ENCODE assay signal across 10 cellular contexts in the genomic region with DNA sequence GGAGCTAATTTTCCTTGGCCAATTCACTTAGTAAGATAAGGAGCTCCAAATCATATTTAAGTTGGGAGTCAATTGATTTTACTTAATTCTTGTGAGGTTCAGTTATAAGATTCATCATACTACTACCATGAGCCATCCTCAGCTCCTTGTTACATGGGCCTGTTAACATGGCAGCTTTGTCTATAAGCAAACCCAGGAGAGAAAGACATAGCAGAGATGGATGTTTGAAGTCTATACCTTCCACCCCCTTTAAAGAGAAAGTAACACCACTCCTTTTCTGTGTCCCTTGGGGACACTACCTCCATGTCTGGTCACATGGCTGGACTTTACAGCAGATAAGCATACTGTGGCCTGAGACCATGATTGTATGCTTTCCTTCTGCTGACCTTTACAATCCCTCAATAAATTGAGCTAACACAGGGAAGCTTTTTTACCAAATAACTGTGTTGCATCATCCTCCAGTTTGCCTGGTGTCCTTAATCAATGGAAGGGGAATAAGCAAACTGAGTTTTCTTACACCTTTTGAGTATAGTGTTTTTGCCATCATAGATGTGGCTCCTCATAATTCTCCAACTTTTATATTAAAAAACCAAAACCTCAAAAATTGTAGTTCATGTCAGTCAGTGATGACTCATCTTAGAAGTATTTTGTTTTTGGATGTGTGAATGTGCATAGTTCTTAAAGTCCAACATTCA. TPM values are rescaled to one million over a fixed set of nuclear protein-coding genes. Genes with fewer than 3 reads are reported as not detected.
DNase-seq lines count a peak whose midpoint lies in the region; ATAC-seq and TF ChIP-seq lines count a peak whose summit lies in the region.
"Had no signal": no experiment of that assay in that cellular context is flagged by ENCODE, and none has a peak within 500 bp of the region (broad histone marks: within the 10 kb centered on the region; RNA-seq: fewer than 3 reads in every experiment).

No MANE protein-coding gene starts in this region.

- peaks cover 98% of the 10 kb centered on the region for H4K20me1 ChIP-seq in OCI-LY3 (ENCODE audit: insufficient read depth, low read length)
- peaks cover 91% of the 10 kb centered on the region for H4K20me1 ChIP-seq in neural progenitor cell (ENCODE audit: low read depth)

- H3K27ac ChIP-seq in OCI-LY3 (ENCODE audit: low read length) (peak overlapping the region; percentile 25), coronary artery (peak overlapping the region in 1 of 2 donors; percentile 29), neural progenitor cell (peak overlapping the region; percentile 15), uterus (no peak overlapping the region)
- H3K27ac ChIP-seq: SJCRH30 had no signal

- peaks cover 81% of the 10 kb centered on the region for H3K36me3 Mint-ChIP-seq in neural progenitor cell

- peak; percentile 34 for DNase-seq in GM04503 (ENCODE audit: low read depth)
- no peak for DNase-seq in coronary artery (ENCODE audit: low spot score)
- no peak for DNase-seq in neural progenitor cell (ENCODE audit: low spot score)
- DNase-seq in uterus, result no peak
- DNase-seq in activated CD8-positive, alpha-beta memory T cell treated with anti-CD3 and anti-CD28 coated beads for 24 hours, result no peak
- DNase-seq: naive thymus-derived CD8-positive, alpha-beta T cell had no signal

- H3K4me3 Mint-ChIP-seq in neural progenitor cell, result no peak overlapping the region

- no peak overlapping the region for H2AFZ ChIP-seq in OCI-LY3 (ENCODE audit: low read depth, low read length)
- no peak overlapping the region for H2AFZ ChIP-seq in neural progenitor cell (replicated peaks)

- H3K27me3 Mint-ChIP-seq in neural progenitor cell (ENCODE audit: insufficient read depth, low read depth), result peaks cover 12% of the 10 kb centered on the region
- H3K27me3 Mint-ChIP-seq: naive thymus-derived CD8-positive, alpha-beta T cell had no signal

- peaks cover 94% of the 10 kb centered on the region for H3K36me3 ChIP-seq in OCI-LY3 (replicated peaks; ENCODE audit: low read depth, low read length)
- peaks cover 19% of the 10 kb centered on the region for H3K36me3 ChIP-seq in neural progenitor cell
- no peaks in the 10 kb centered on the region for H3K36me3 ChIP-seq in uterus

- H3K4me1 ChIP-seq in OCI-LY3 (ENCODE audit: low read length) (peaks cover 65% of the 10 kb centered on the region), neural progenitor cell (peaks cover 41% of the 10 kb centered on the region), uterus (no peaks in the 10 kb centered on the region)

- H3K4me1 Mint-ChIP-seq in neural progenitor cell, result peaks cover 17% of the 10 kb centered on the region

- no peak for TF ChIP-seq CTCF in OCI-LY3 (IDR thresholded peaks at IDR 0.05; ENCODE audit: low read depth, low read length)
- TF ChIP-seq CTCF in coronary artery (IDR thresholded peaks at IDR 0.05), result no peak
- TF ChIP-seq CTCF in neural progenitor cell (IDR thresholded peaks at IDR 0.05), result no peak
- no peak for TF ChIP-seq CTCF in uterus (IDR thresholded peaks at IDR 0.05)

- H3K27ac Mint-ChIP-seq in neural progenitor cell, result no peak overlapping the region

- TF ChIP-seq POLR2A in uterus (IDR thresholded peaks at IDR 0.05), result no peak

- no peak for ATAC-seq in HG03460 (IDR thresholded peaks at IDR 0.05; ENCODE audit: unreplicated experiment)
- no peak for ATAC-seq in GM18519 (IDR thresholded peaks at IDR 0.05; ENCODE audit: low FRiP score, unreplicated experiment)
- ATAC-seq: naive thymus-derived CD8-positive, alpha-beta T cell had no signal

- H3K9ac ChIP-seq in OCI-LY3 (ENCODE audit: low read length) (no peak overlapping the region), neural progenitor cell (no peak overlapping the region)

- H3K4me2 ChIP-seq in OCI-LY3 (ENCODE audit: low read length) (no peak overlapping the region), neural progenitor cell (no peak overlapping the region)

- H3K4me3 ChIP-seq in OCI-LY3 (ENCODE audit: low read length), result no peak overlapping the region
- H3K4me3 ChIP-seq in coronary artery, result peak overlapping the region; percentile 21
- H3K4me3 ChIP-seq in neural progenitor cell, result no peak overlapping the region
- H3K4me3 ChIP-seq in uterus, result no peak overlapping the region
- H3K4me3 ChIP-seq: SJCRH30 had no signal

- H3K9me3 Mint-ChIP-seq in neural progenitor cell, result peaks cover 43% of the 10 kb centered on the region

- peaks cover 98% of the 10 kb centered on the region for H3F3A ChIP-seq in neural progenitor cell (ENCODE audit: low read depth)

- intact Hi-C loops in uterus (cut with DNase I; ENCODE audit: low total_unique reads), result no loop called here

- H3K79me2 ChIP-seq in OCI-LY3 (ENCODE audit: low read length), result peaks cover 67% of the 10 kb centered on the region
- H3K79me2 ChIP-seq in neural progenitor cell (ENCODE audit: low read depth), result peaks cover 67% of the 10 kb centered on the region

- H3K9me3 ChIP-seq in OCI-LY3 (ENCODE audit: insufficient read depth, low read length) (peaks cover 42% of the 10 kb centered on the region; the same call in 1 of the 2 replicates), neural progenitor cell (ENCODE audit: low read depth) (no peaks in the 10 kb centered on the region), uterus (peaks cover 0 to 21% of the 10 kb centered on the region in 2 donors)
- H3K9me3 ChIP-seq: SJCRH30 had no signal

- H3K27me3 ChIP-seq in OCI-LY3 (ENCODE audit: low read depth, low read length), result no peaks in the 10 kb centered on the region
- no peaks in the 10 kb centered on the region for H3K27me3 ChIP-seq in neural progenitor cell
- H3K27me3 ChIP-seq in uterus, result no peaks in the 10 kb centered on the region
- H3K27me3 ChIP-seq: SJCRH30 had no signal

RNA-seq across cellular contexts. Expression of a gene that starts 9.8 kb away (rescaled TPM):
- 6.3 and 6.9 TPM in 2 replicates for total RNA-seq in neural progenitor cell (ENCODE audit: low replicate concordance)
- 10 to 100 TPM; 20.0 to 46.2 (median 26.3) TPM for total RNA-seq in uterus

Comparison
In these comparisons a context has a peak if more than half of its experiments do, and no peak if none do; other contexts are left out.
1. H3K27ac ChIP-seq: peak in OCI-LY3 (single experiment) and neural progenitor cell (single experiment); none in uterus (0 of 2).